26 cellular contexts compared by ENCODE assay signal in genomic region chr22:27911329-27911728, GRCh38.
"Had no signal": no experiment of that assay in that cellular context is flagged by ENCODE, and none has a peak within 500 bp of the region (broad histone marks: within the 10 kb centered on the region; RNA-seq: fewer than 3 reads in every experiment).

No MANE protein-coding gene starts in this region.

- H3K9me3 Mint-ChIP-seq: activated CD4-positive, alpha-beta T cell treated with anti-CD3 and anti-CD28 coated beads, Interleukin-2, amount 10 ng/mL, durations not matched to agents 24 days and 14 days; activated CD8-positive, alpha-beta T cell treated with anti-CD3 and anti-CD28 coated beads for 36 hours; central memory CD8-positive, alpha-beta T cell; endodermal cell; memory B cell; nephron had no signal

- H3K4me3 Mint-ChIP-seq: activated CD4-positive, alpha-beta T cell treated with anti-CD3 and anti-CD28 coated beads, Interleukin-2, amount 10 ng/mL, durations not matched to agents 24 days and 14 days; activated CD8-positive, alpha-beta memory T cell treated with anti-CD3 and anti-CD28 coated beads, Interleukin-2, amount 10 ng/mL, durations not matched to agents 7 days and 5 days; activated CD8-positive, alpha-beta T cell treated with anti-CD3 and anti-CD28 coated beads for 36 hours; activated naive CD8-positive, alpha-beta T cell; central memory CD8-positive, alpha-beta T cell; endodermal cell; memory B cell; nephron had no signal

- H3K27me3 ChIP-seq: adrenal gland, ascending aorta, colonic mucosa, heart right ventricle, neutrophil, ovary, thyroid gland, upper lobe of right lung had no signal

- H3K36me3 ChIP-seq: colonic mucosa, ovary, prostate gland had no signal

- H3K27ac ChIP-seq: adrenal gland, colonic mucosa, epithelial cell of prostate, neutrophil, ovary, prostate gland, upper lobe of right lung had no signal

- DNase-seq: activated CD4-positive, alpha-beta T cell treated with anti-CD3 and anti-CD28 coated beads, Interleukin-2, amount 10 ng/mL, durations not matched to agents 24 days and 14 days; activated CD8-positive, alpha-beta memory T cell treated with anti-CD3 and anti-CD28 coated beads, Interleukin-2, amount 10 ng/mL, durations not matched to agents 7 days and 5 days; activated CD8-positive, alpha-beta T cell treated with anti-CD3 and anti-CD28 coated beads for 36 hours; activated T-cell treated with anti-CD3 and anti-CD28 coated beads for 4 hours; adrenal gland; colonic mucosa; endodermal cell; foreskin fibroblast; heart right ventricle; islet precursor cell; left cardiac atrium; ovary; stimulated activated CD4-positive, alpha-beta T cell treated with anti-CD3 and anti-CD28 coated beads, Interleukin-4, amount 100 ng/mL, for 24 hours; stimulated activated naive CD8-positive, alpha-beta T cell treated with anti-CD3 and anti-CD28 coated beads, Interleukin-15, Interleukin-2, amounts not matched to agents 100 U/mL and 50 U/mL, for 24 hours; T-helper 1 cell; T-helper 9 cell; thyroid gland; upper lobe of right lung had no signal

- H3K27me3 Mint-ChIP-seq: activated CD4-positive, alpha-beta T cell treated with anti-CD3 and anti-CD28 coated beads, Interleukin-2, amount 10 ng/mL, durations not matched to agents 24 days and 14 days; activated CD8-positive, alpha-beta memory T cell treated with anti-CD3 and anti-CD28 coated beads, Interleukin-2, amount 10 ng/mL, durations not matched to agents 7 days and 5 days; activated CD8-positive, alpha-beta T cell treated with anti-CD3 and anti-CD28 coated beads for 36 hours; activated naive CD8-positive, alpha-beta T cell; central memory CD8-positive, alpha-beta T cell; memory B cell had no signal

- ATAC-seq: activated CD8-positive, alpha-beta memory T cell treated with anti-CD3 and anti-CD28 coated beads, Interleukin-2, amount 10 ng/mL, durations not matched to agents 7 days and 5 days; activated CD8-positive, alpha-beta T cell treated with anti-CD3 and anti-CD28 coated beads for 36 hours; heart right ventricle; left cardiac atrium; stimulated activated naive CD8-positive, alpha-beta T cell treated with anti-CD3 and anti-CD28 coated beads, Interleukin-15, Interleukin-2, amounts not matched to agents 100 U/mL and 50 U/mL, for 24 hours; upper lobe of right lung had no signal

- H3K4me3 ChIP-seq: adrenal gland, ascending aorta, colonic mucosa, heart right ventricle, ovary, prostate gland, thyroid gland, upper lobe of right lung had no signal

- H3K27ac Mint-ChIP-seq: activated CD4-positive, alpha-beta T cell treated with anti-CD3 and anti-CD28 coated beads, Interleukin-2, amount 10 ng/mL, durations not matched to agents 24 days and 14 days; activated naive CD8-positive, alpha-beta T cell; endodermal cell; memory B cell had no signal
